ENCODE assay signal across 15 cellular contexts in the genomic region with DNA sequence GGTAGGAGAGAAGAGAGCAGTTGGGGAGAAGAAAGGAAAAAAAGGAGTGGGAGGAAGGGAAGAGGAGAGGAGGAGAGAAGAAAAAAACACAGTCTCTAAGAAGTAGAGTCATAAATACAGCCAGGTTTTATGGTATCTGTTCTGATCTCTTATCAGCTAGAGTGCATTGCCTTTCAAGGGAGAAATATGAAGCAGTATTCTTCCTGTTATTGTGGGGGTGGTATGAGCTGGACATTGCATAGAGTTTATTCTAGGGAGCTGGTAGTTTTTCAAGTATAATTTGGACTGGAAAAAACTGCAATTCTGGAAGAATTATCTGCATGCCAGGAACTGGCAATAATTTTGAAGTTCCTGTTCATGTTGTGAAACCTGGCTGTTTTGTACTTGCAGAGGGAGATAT.
"Had no signal": no experiment of that assay in that cellular context is flagged by ENCODE, and none has a peak within 500 bp of the region (broad histone marks: within the 10 kb centered on the region; RNA-seq: fewer than 3 reads in every experiment).

No MANE protein-coding gene starts in this region.

- DNase-seq: activated CD4-positive, alpha-beta T cell treated with anti-CD3 and anti-CD28 coated beads, Interleukin-2, amount 50 U/mL, for 48 hours; activated CD8-positive, alpha-beta memory T cell treated with anti-CD3 and anti-CD28 coated beads, Interleukin-2, amount 10 ng/mL, durations not matched to agents 7 days and 5 days; activated naive CD4-positive, alpha-beta T cell treated with anti-CD3 and anti-CD28 coated beads, Interleukin-2, amount 10 ng/mL, durations not matched to agents 7 days and 5 days; activated T-cell treated with anti-CD3 and anti-CD28 coated beads, Interleukin-2, amount 50 U/mL, for 1 hour; dorsolateral prefrontal cortex; endodermal cell; midbrain; stimulated activated CD4-positive, alpha-beta T cell treated with anti-CD3 and anti-CD28 coated beads, Interleukin-12 subunit alpha, Interleukin-12 subunit beta, amount 100 ng/mL, for 4 hours; stimulated activated CD4-positive, alpha-beta T cell treated with anti-CD3 and anti-CD28 coated beads, Interleukin-2, amount 100 ng/mL, for 24 hours; tibial artery; WERI-Rb-1 had no signal

- H3K4me3 Mint-ChIP-seq: activated CD8-positive, alpha-beta memory T cell treated with anti-CD3 and anti-CD28 coated beads, Interleukin-2, amount 10 ng/mL, durations not matched to agents 7 days and 5 days; activated naive CD4-positive, alpha-beta T cell treated with anti-CD3 and anti-CD28 coated beads, Interleukin-2, amount 10 ng/mL, durations not matched to agents 7 days and 5 days; endodermal cell; neural crest cell; stimulated activated memory B cell treated with anti-CD40 and anti-IgM and Interleukin-4, amounts not matched to agents 10 μg/mL and 1 μg/mL and 100 μg/mL, for 72 hours had no signal

- H3K27ac Mint-ChIP-seq: activated CD8-positive, alpha-beta memory T cell treated with anti-CD3 and anti-CD28 coated beads, Interleukin-2, amount 10 ng/mL, durations not matched to agents 7 days and 5 days; activated naive CD4-positive, alpha-beta T cell treated with anti-CD3 and anti-CD28 coated beads, Interleukin-2, amount 10 ng/mL, durations not matched to agents 7 days and 5 days; endodermal cell; stimulated activated memory B cell treated with anti-CD40 and anti-IgM and Interleukin-4, amounts not matched to agents 10 μg/mL and 1 μg/mL and 100 μg/mL, for 72 hours had no signal

- H3K27ac ChIP-seq: cardiac muscle cell, dorsolateral prefrontal cortex, tibial artery, WERI-Rb-1 had no signal

- H3K4me3 ChIP-seq: cardiac muscle cell, dorsolateral prefrontal cortex, lung, tibial artery had no signal

- H3K4me1 Mint-ChIP-seq: activated CD8-positive, alpha-beta memory T cell treated with anti-CD3 and anti-CD28 coated beads, Interleukin-2, amount 10 ng/mL, durations not matched to agents 7 days and 5 days; activated naive CD4-positive, alpha-beta T cell treated with anti-CD3 and anti-CD28 coated beads, Interleukin-2, amount 10 ng/mL, durations not matched to agents 7 days and 5 days; endodermal cell; neural crest cell; stimulated activated memory B cell treated with anti-CD40 and anti-IgM and Interleukin-4, amounts not matched to agents 10 μg/mL and 1 μg/mL and 100 μg/mL, for 72 hours had no signal

- H3K36me3 ChIP-seq: cardiac muscle cell, tibial artery, WERI-Rb-1 had no signal

- H3K9me3 Mint-ChIP-seq: activated naive CD4-positive, alpha-beta T cell treated with anti-CD3 and anti-CD28 coated beads, Interleukin-2, amount 10 ng/mL, durations not matched to agents 7 days and 5 days; stimulated activated memory B cell treated with anti-CD40 and anti-IgM and Interleukin-4, amounts not matched to agents 10 μg/mL and 1 μg/mL and 100 μg/mL, for 72 hours had no signal

- H3K36me3 Mint-ChIP-seq: activated CD8-positive, alpha-beta memory T cell treated with anti-CD3 and anti-CD28 coated beads, Interleukin-2, amount 10 ng/mL, durations not matched to agents 7 days and 5 days; activated naive CD4-positive, alpha-beta T cell treated with anti-CD3 and anti-CD28 coated beads, Interleukin-2, amount 10 ng/mL, durations not matched to agents 7 days and 5 days; stimulated activated memory B cell treated with anti-CD40 and anti-IgM and Interleukin-4, amounts not matched to agents 10 μg/mL and 1 μg/mL and 100 μg/mL, for 72 hours had no signal

- H3K27me3 ChIP-seq: cardiac muscle cell, tibial artery had no signal

- H3K9me3 ChIP-seq: tibial artery had no signal

- H3K27me3 Mint-ChIP-seq: activated CD8-positive, alpha-beta memory T cell treated with anti-CD3 and anti-CD28 coated beads, Interleukin-2, amount 10 ng/mL, durations not matched to agents 7 days and 5 days; activated naive CD4-positive, alpha-beta T cell treated with anti-CD3 and anti-CD28 coated beads, Interleukin-2, amount 10 ng/mL, durations not matched to agents 7 days and 5 days; stimulated activated memory B cell treated with anti-CD40 and anti-IgM and Interleukin-4, amounts not matched to agents 10 μg/mL and 1 μg/mL and 100 μg/mL, for 72 hours had no signal

- ATAC-seq: activated CD8-positive, alpha-beta memory T cell treated with anti-CD3 and anti-CD28 coated beads, Interleukin-2, amount 10 ng/mL, durations not matched to agents 7 days and 5 days; stimulated activated memory B cell treated with anti-CD40 and anti-IgM and Interleukin-4, amounts not matched to agents 10 μg/mL and 1 μg/mL and 100 μg/mL, for 72 hours had no signal
